2 cellular contexts compared by ENCODE assay signal in the genomic region with DNA sequence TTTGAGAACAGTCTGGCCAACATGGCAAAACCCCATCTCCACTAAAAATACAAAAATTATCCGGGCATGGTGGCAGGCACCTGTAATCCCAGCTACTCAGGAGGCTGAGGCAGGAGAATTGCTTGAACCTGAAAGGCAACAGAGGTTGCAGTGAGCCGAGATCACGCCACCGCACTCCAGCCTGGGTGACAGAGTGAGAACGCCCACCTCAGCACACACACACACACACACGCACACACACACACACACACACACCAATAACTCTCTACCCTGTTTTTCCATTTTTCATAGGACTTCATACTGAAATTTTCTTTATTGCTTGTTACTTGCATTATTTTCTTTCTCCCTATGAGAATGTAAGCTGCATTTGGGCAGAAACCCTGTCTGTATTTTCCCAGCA. TPM values are rescaled to one million over a fixed set of nuclear protein-coding genes. Genes with fewer than 3 reads are reported as not detected.
"Had no signal": no experiment of that assay in that cellular context is flagged by ENCODE, and none has a peak within 500 bp of the region (broad histone marks: within the 10 kb centered on the region; RNA-seq: fewer than 3 reads in every experiment).

No MANE protein-coding gene starts in this region.

RNA-seq across cellular contexts. Expression of a gene that starts 39.6 kb away (rescaled TPM):
- total RNA-seq: ascending aorta, cardiac muscle cell had no signal

RNA-seq across cellular contexts. Expression of a gene that starts 57.1 kb away (rescaled TPM):
- total RNA-seq: ascending aorta had no signal
